In the genomic region with DNA sequence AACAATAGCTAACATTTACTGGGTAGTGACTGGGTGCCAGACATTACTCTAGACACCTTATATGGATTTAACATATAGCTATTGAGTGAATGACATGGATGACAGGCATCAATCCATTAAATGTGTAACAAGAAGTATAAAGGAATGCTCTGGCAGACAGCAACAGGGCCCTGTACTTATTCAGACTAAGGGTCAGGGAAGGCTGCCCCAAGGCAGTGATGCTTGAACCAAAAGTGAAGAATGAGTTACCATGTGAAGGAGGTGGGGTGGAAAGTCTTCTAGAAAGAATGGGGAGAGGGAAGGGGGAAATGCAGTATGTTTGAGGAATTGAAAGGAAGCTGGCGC, we compare ENCODE assay signal across 22 cellular contexts. TPM values are rescaled to one million over a fixed set of nuclear protein-coding genes. Genes with fewer than 3 reads are reported as not detected.
"Had no signal": no experiment of that assay in that cellular context is flagged by ENCODE, and none has a peak within 500 bp of the region (broad histone marks: within the 10 kb centered on the region; RNA-seq: fewer than 3 reads in every experiment).

No MANE protein-coding gene starts in this region.

- H3K27me3 ChIP-seq: breast epithelium, dorsolateral prefrontal cortex, right atrium auricular region, vagina had no signal

- H3K27ac ChIP-seq: breast epithelium, dorsolateral prefrontal cortex, esophagus squamous epithelium, gastrocnemius medialis, prostate gland, right atrium auricular region, stomach, suprapubic skin, tibial nerve, vagina had no signal

- DNase-seq: activated B cell treated with CpG ODN at 0.5 μM for 24 hours; activated CD4-positive, alpha-beta T cell treated with anti-CD3 and anti-CD28 coated beads for 4 hours; activated CD4-positive, alpha-beta T cell treated with anti-CD3 and anti-CD28 coated beads, Interleukin-2, amount 50 U/mL, for 48 hours; activated naive CD4-positive, alpha-beta T cell treated with Interleukin-2 at 50 U/mL for 16 hours; activated naive CD8-positive, alpha-beta T cell treated with anti-CD3 and anti-CD28 coated beads, Interleukin-2, amount 10 ng/mL, durations not matched to agents 7 days and 5 days; activated T-cell treated with anti-CD3 and anti-CD28 coated beads, Interleukin-2, amount 50 U/mL, for 48 hours; amniotic stem cell; dorsolateral prefrontal cortex; effector memory CD8-positive, alpha-beta T cell; esophagus squamous epithelium; gastrocnemius medialis; left cardiac atrium; stimulated activated CD4-positive, alpha-beta T cell treated with anti-CD3 and anti-CD28 coated beads, Interleukin-12 subunit alpha, Interleukin-12 subunit beta, amount 100 ng/mL, for 4 hours; T-helper 17 cell had no signal

- H3K9me3 ChIP-seq: breast epithelium, esophagus squamous epithelium, gastrocnemius medialis, prostate gland, right atrium auricular region, stomach, suprapubic skin, tibial nerve, vagina had no signal

- ATAC-seq: effector memory CD8-positive, alpha-beta T cell; stimulated activated memory B cell treated with anti-CD40 and anti-IgM and Interleukin-4, amounts not matched to agents 10 μg/mL and 1 μg/mL and 100 μg/mL, for 72 hours; T-helper 17 cell had no signal

- H3K36me3 ChIP-seq: breast epithelium, esophagus squamous epithelium, gastrocnemius medialis, prostate gland, right atrium auricular region, stomach, suprapubic skin, tibial nerve, vagina had no signal

- H3K4me1 ChIP-seq: breast epithelium, esophagus squamous epithelium, gastrocnemius medialis, prostate gland, right atrium auricular region, stomach, suprapubic skin, tibial nerve, vagina had no signal

- H3K4me3 ChIP-seq: breast epithelium, dorsolateral prefrontal cortex, esophagus squamous epithelium, gastrocnemius medialis, prostate gland, right atrium auricular region, stomach, suprapubic skin, tibial nerve, vagina had no signal

RNA-seq across cellular contexts. Expression of gene PTPRF, which starts 8.3 kb away (rescaled TPM):
- total RNA-seq: activated B cell treated with CpG ODN at 0.5 μM for 24 hours had no signal
